Comparison of ENCODE assay signal across 8 cellular contexts in the genomic region with DNA sequence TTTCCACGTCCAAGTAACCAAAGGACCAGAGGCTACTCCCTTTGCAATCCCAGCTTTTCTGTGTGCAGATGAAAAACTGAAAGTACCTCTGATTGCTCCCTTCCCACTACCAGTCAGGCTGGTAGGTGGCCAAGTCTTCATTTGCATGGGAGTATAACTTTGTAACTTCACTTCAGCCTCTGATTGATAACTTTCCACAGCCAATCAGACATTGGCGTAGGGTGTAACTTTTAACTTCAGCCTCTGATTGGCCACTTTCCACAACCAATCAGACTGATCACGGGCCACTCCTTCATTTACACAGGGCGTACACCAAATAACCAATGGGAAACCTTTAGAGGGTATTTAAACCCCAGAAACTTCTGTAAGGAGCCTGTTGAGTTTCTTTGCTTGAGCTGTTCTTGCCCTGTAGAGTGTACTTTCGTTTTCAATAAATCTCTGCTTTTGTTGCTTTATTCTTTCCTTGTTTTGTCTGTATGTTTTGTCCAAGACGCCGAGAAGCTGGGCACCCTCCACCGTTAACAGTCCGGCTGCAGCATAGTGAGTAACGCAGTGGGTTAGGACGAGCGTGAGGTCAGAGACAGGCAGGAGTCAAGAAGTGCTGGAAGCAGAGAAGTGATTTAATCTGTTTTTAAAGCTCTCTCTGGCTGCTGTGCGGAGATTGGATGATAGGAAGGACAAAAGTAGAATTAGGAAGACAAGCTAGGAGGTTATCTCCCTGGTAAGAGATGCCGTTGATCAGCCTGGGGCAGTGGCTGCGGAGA. TPM values are rescaled to one million over a fixed set of nuclear protein-coding genes. Genes with fewer than 3 reads are reported as not detected.
DNase-seq lines count a peak whose midpoint lies in the region; ATAC-seq and TF ChIP-seq lines count a peak whose summit lies in the region.

No MANE protein-coding gene starts in this region.

- ATAC-seq in left ventricle myocardium superior (peak; percentile 52), sciatic nerve (peak; percentile 88), HG03039 (IDR thresholded peaks at IDR 0.05; ENCODE audit: unreplicated experiment) (no peak)

- H3K4me1 Mint-ChIP-seq in activated naive CD4-positive, alpha-beta T cell treated with anti-CD3 and anti-CD28 coated beads, Interleukin-2, amount 10 ng/mL, durations not matched to agents 7 days and 5 days = peaks cover 43% of the 10 kb centered on the region

- intact Hi-C loops in left ventricle myocardium superior (cut with micrococcal nuclease) = no loop called here
- intact Hi-C loops in sciatic nerve (cut with DNase I) = no loop called here

- H3K4me3 Mint-ChIP-seq in activated naive CD4-positive, alpha-beta T cell treated with anti-CD3 and anti-CD28 coated beads, Interleukin-2, amount 10 ng/mL, durations not matched to agents 7 days and 5 days = no peak overlapping the region

- CTCF ChIA-PET in activated naive CD4-positive, alpha-beta T cell treated with anti-CD3 and anti-CD28 coated beads, Interleukin-2, amount 10 ng/mL, durations not matched to agents 7 days and 5 days (lab: Charles Lee) = interaction anchor here (1.3 to 2.0 kb wide), 2 partner anchors 8 to 11 kb away, joined by 5 to 13 read pairs; no protein-coding TSS in a partner anchor

- H3K36me3 Mint-ChIP-seq in activated naive CD4-positive, alpha-beta T cell treated with anti-CD3 and anti-CD28 coated beads, Interleukin-2, amount 10 ng/mL, durations not matched to agents 7 days and 5 days = peaks cover 6% of the 10 kb centered on the region

- peaks cover 20% of the 10 kb centered on the region for H3K27me3 Mint-ChIP-seq in activated naive CD4-positive, alpha-beta T cell treated with anti-CD3 and anti-CD28 coated beads, Interleukin-2, amount 10 ng/mL, durations not matched to agents 7 days and 5 days

- in situ Hi-C loops in GM13976 (cut with MboI; ENCODE audit: low sequenced_read_pairs, unreplicated experiment) = loop anchor here (25.0 kb wide), 1 partner anchor 228 kb away; no protein-coding TSS in a partner anchor

- TF ChIP-seq CTCF in GM13976 (IDR thresholded peaks at IDR 0.05; ENCODE audit: borderline replicate concordance, control extremely low read depth, extremely low read depth, insufficient read depth, missing control alignments) (no peak), WI38 (IDR thresholded peaks at IDR 0.05; ENCODE audit: low read depth, low read length) (no peak)

- H3K4me3 ChIP-seq in WI38 (ENCODE audit: low read depth, low read length) = peak overlapping the region; percentile 55

- DNase-seq in GM13976 (ENCODE audit: low spot score) (peak; percentile 38), NCI-H146 treated with DMSO at 0.1 percent for 48 hours (lab: John Stamatoyannopoulos, UW; ENCODE audit: unreplicated experiment) (peak; percentile 19), left ventricle myocardium superior (no peak), sciatic nerve (ENCODE audit: low spot score) (peak; percentile 71), NCI-H1694 (lab: John Stamatoyannopoulos, UW) (no peak)
- DNase-seq in activated naive CD4-positive, alpha-beta T cell treated with anti-CD3 and anti-CD28 coated beads, Interleukin-2, amount 10 ng/mL, durations not matched to agents 7 days and 5 days = no peak

- H3K27ac Mint-ChIP-seq in activated naive CD4-positive, alpha-beta T cell treated with anti-CD3 and anti-CD28 coated beads, Interleukin-2, amount 10 ng/mL, durations not matched to agents 7 days and 5 days = no peak overlapping the region

- H3K9me3 Mint-ChIP-seq in activated naive CD4-positive, alpha-beta T cell treated with anti-CD3 and anti-CD28 coated beads, Interleukin-2, amount 10 ng/mL, durations not matched to agents 7 days and 5 days = peaks cover 4% of the 10 kb centered on the region

RNA-seq across cellular contexts. Expression of gene EXOSC2, which starts 3.5 kb away (rescaled TPM):
- total RNA-seq in left ventricle myocardium superior = 12.5 TPM
- total RNA-seq in sciatic nerve = 27.2 TPM

RNA-seq across cellular contexts. Expression of gene PRDM12, which starts 25.7 kb away (rescaled TPM):
- total RNA-seq in left ventricle myocardium superior = not detected
- total RNA-seq in sciatic nerve = not detected

Comparison
In these comparisons a context has a peak if more than half of its experiments do, and no peak if none do; other contexts are left out.
1. DNase-seq: peak in GM13976 (single experiment), NCI-H146 treated with DMSO at 0.1 percent for 48 hours (single experiment) and sciatic nerve (single experiment); none in left ventricle myocardium superior (single experiment), NCI-H1694 (single experiment) and activated naive CD4-positive, alpha-beta T cell treated with anti-CD3 and anti-CD28 coated beads, Interleukin-2, amount 10 ng/mL, durations not matched to agents 7 days and 5 days (single experiment).